9 cellular contexts compared by ENCODE assay signal in genomic region chr13:20465218-20465879, GRCh38.
DNase-seq lines count a peak whose midpoint lies in the region; ATAC-seq, FAIRE-seq and TF ChIP-seq lines count a peak whose summit lies in the region.
"Had no signal": no experiment of that assay in that cellular context is flagged by ENCODE, and none has a peak within 500 bp of the region (broad histone marks: within the 10 kb centered on the region; RNA-seq: fewer than 3 reads in every experiment).

No MANE protein-coding gene starts in this region.

- FAIRE-seq in HepG2 (lab: Jason Lieb, UNC) = no peak

- CTCF ChIA-PET in HepG2 (lab: Yijun Ruan, JAX; ENCODE audit: low intra/inter-chr PET ratio, low total read pairs) = no interaction called here

- H3K4me2 ChIP-seq in HepG2 (ENCODE audit: low read depth, low read length) = no peak overlapping the region

- POLR2A ChIA-PET in HepG2 (lab: Yijun Ruan, JAX) = no interaction called here

- H2AFZ ChIP-seq in HepG2 (ENCODE audit: low read length) = no peak overlapping the region

- H3K9me3 ChIP-seq in right lobe of liver = no peaks in the 10 kb centered on the region
- no peaks in the 10 kb centered on the region for H3K9me3 ChIP-seq in HepG2 (ENCODE audit: low read length)
- H3K9me3 ChIP-seq in uterus = no peaks in the 10 kb centered on the region

- no peak for TF ChIP-seq RAD21 in HepG2 (CRISPR knock-in tag; IDR thresholded peaks at IDR 0.05)

- H3K27ac ChIP-seq in right lobe of liver = no peak overlapping the region
- H3K27ac ChIP-seq in HepG2 (ENCODE audit: extremely low read length, insufficient read depth, low read length) = no peak overlapping the region
- peak overlapping the region; percentile 12 to 37 for H3K27ac ChIP-seq in uterus

- H3K27me3 ChIP-seq in right lobe of liver (no peaks in the 10 kb centered on the region), HepG2 (ENCODE audit: control insufficient read depth in 1 of 2, insufficient read depth in 2 of 2, low read length in 2 of 2) (no peaks in the 10 kb centered on the region; a peak in 1 of 5 replicates), uterus (no peaks in the 10 kb centered on the region)

- H3K4me3 ChIP-seq in right lobe of liver (no peak overlapping the region), HepG2 (replicated peaks in 1 of 3; ENCODE audit: insufficient read depth in 1 of 3, low read depth in 2 of 3, low read length in 3 of 3) (no peak overlapping the region), epithelial cell of esophagus (ENCODE audit: low read length) (no peak overlapping the region), uterus (no peak overlapping the region)

- no peak for DNase-seq in right lobe of liver
- DNase-seq in HepG2 (ENCODE audit: low spot score) = no peak
- DNase-seq in epithelial cell of esophagus (ENCODE audit: low read depth) = peak; percentile 70
- peak; percentile 69 for DNase-seq in mucosa of gallbladder (ENCODE audit: low spot score)
- peak in 1 of 2 donors; percentile 26 for DNase-seq in uterus
- no peak for DNase-seq in activated effector memory CD4-positive, alpha-beta T cell treated with anti-CD3 and anti-CD28 coated beads, Interleukin-2, amount 50 U/mL, for 16 hours
- DNase-seq: DMS79 had no signal

- H3K9ac ChIP-seq in HepG2 (ENCODE audit: insufficient read depth, low read depth, low read length) = no peak overlapping the region

- H3K4me1 ChIP-seq in right lobe of liver (peaks cover 0 to 4% (median 0%) of the 10 kb centered on the region in 4 donors), HepG2 (ENCODE audit: insufficient read depth, low read length) (no peaks in the 10 kb centered on the region), uterus (no peaks in the 10 kb centered on the region)

- no peaks in the 10 kb centered on the region for H3K79me2 ChIP-seq in HepG2 (ENCODE audit: insufficient read depth, low read length)

- no TSS peak for BruUV-seq in HepG2 (replicated peaks; lab: Mats Ljungman, UMichigan)

- ATAC-seq in right lobe of liver = peak; percentile 52 to 72 (median 68)
- ATAC-seq in HepG2 = no peak
- no peak for ATAC-seq in HG03520 (IDR thresholded peaks at IDR 0.05; ENCODE audit: unreplicated experiment)
- no peak for ATAC-seq in HG03025 (IDR thresholded peaks at IDR 0.05; ENCODE audit: low FRiP score, unreplicated experiment)

- no peaks in the 10 kb centered on the region for H4K20me1 ChIP-seq in HepG2 (ENCODE audit: insufficient read depth, low read length)

- in situ Hi-C loops in HepG2 (cut with HindIII; ENCODE audit: extremely low pct_ligation_motif_present, low pct_unique_long_range_greater_than_20kb) = no loop called here

- TF ChIP-seq CTCF in right lobe of liver (IDR thresholded peaks at IDR 0.05) (no peak), HepG2 (CRISPR knock-in tag; IDR thresholded peaks at IDR 0.05) (no peak), epithelial cell of esophagus (IDR thresholded peaks at IDR 0.05; ENCODE audit: insufficient read depth, low read depth, low read length, missing control alignments) (no peak), uterus (IDR thresholded peaks at IDR 0.05) (no peak)

- H3K36me3 ChIP-seq in right lobe of liver = peaks cover 0 to 10% (median 0%) of the 10 kb centered on the region in 4 donors
- H3K36me3 ChIP-seq in HepG2 (replicated peaks in 1 of 2; ENCODE audit: control insufficient read depth in 1 of 2, insufficient read depth in 2 of 2, low read length in 2 of 2) = peaks cover 2 to 6% of the 10 kb centered on the region in 2 experiments; a peak in 3 of 5 replicates
- no peaks in the 10 kb centered on the region for H3K36me3 ChIP-seq in uterus

- TF ChIP-seq EP300 in HepG2 (IDR thresholded peaks at IDR 0.05; ENCODE audit: low read depth in 2 of 2, low read length in 2 of 2) = no peak
- TF ChIP-seq EP300 in HepG2 (CRISPR knock-in tag; IDR thresholded peaks at IDR 0.05; ENCODE audit: borderline replicate concordance) = no peak

- 44% methylated on average over 6 of the region's 6 CpGs for WGBS in right lobe of liver (ENCODE audit: insufficient coverage, low coverage, low lambda C conversion rate, missing lambda C conversion rate)
- 70% methylated on average over 5 of the region's 6 CpGs for WGBS in HepG2 (ENCODE audit: low lambda C conversion rate)

- intact Hi-C loops in right lobe of liver (cut with DNase I) = no loop called here
- intact Hi-C loops in HepG2 (cut with micrococcal nuclease; ENCODE audit: unreplicated experiment) = no loop called here
- intact Hi-C loops in uterus (cut with DNase I; ENCODE audit: low total_unique reads) = no loop called here

- no peak for TF ChIP-seq POLR2A in right lobe of liver (IDR thresholded peaks at IDR 0.05)
- no peak for TF ChIP-seq POLR2A in HepG2 (IDR thresholded peaks at IDR 0.05; ENCODE audit: insufficient read depth in 1 of 2, low read depth in 2 of 2, low read length in 2 of 2)
- no peak for TF ChIP-seq POLR2A in uterus (IDR thresholded peaks at IDR 0.05)

TF ChIP-seq in HepG2, 621 proteins besides CTCF, POLR2A, EP300 and RAD21:
- TF ChIP-seq FOXA3 (CRISPR knock-in tag; IDR thresholded peaks at IDR 0.05) (no peak), TBX3 (IDR thresholded peaks at IDR 0.05; ENCODE audit: borderline replicate concordance) (no peak)

Comparison
In these comparisons a context has a peak if more than half of its experiments do, and no peak if none do; other contexts are left out.
1. ATAC-seq: peak in right lobe of liver (4 of 4); none in HepG2 (single experiment), HG03520 (single experiment) and HG03025 (single experiment).
2. DNase-seq: peak in epithelial cell of esophagus (single experiment) and mucosa of gallbladder (single experiment); none in right lobe of liver (0 of 3), HepG2 (single experiment) and activated effector memory CD4-positive, alpha-beta T cell treated with anti-CD3 and anti-CD28 coated beads, Interleukin-2, amount 50 U/mL, for 16 hours (single experiment).
3. H3K27ac ChIP-seq: peak in uterus (2 of 2); none in right lobe of liver (0 of 3) and HepG2 (single experiment).